Comparison of ENCODE assay signal across 19 cellular contexts in the genomic region with DNA sequence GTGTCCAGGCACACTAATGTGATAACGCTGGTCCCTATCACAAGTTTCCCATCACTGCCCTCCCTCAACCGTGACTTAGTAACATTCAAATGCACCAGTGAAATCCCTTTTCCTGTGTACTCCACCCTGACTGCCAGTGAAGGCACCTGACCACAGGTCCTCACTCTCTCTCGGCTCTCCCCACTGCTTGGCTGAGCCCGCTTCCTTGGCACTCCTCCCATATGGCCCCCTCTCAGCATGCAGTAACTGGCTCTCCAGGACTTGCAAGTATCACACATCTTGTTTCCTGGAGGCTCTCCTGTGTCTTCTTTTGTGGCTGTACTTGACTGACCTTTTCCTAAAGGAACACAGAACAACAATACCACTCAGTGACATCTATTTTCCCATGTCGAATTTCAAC.
DNase-seq lines count a peak whose midpoint lies in the region; ATAC-seq and TF ChIP-seq lines count a peak whose summit lies in the region.
"Had no signal": no experiment of that assay in that cellular context is flagged by ENCODE, and none has a peak within 500 bp of the region (broad histone marks: within the 10 kb centered on the region; RNA-seq: fewer than 3 reads in every experiment).

No MANE protein-coding gene starts in this region.

- H3K4me3 ChIP-seq in DND-41 (ENCODE audit: low read depth in 1 of 2, low read length in 2 of 2) = no peak overlapping the region
- H3K4me3 ChIP-seq: K562 had no signal

- H3K4me1 Mint-ChIP-seq in naive B cell = peaks cover 26 to 40% (median 33%) of the 10 kb centered on the region in 3 donors
- H3K4me1 Mint-ChIP-seq: CD14-positive monocyte had no signal

- no peaks in the 10 kb centered on the region for H3K36me3 Mint-ChIP-seq in naive B cell
- H3K36me3 Mint-ChIP-seq: CD14-positive monocyte had no signal

- no peaks in the 10 kb centered on the region for H3K27me3 ChIP-seq in DND-41 (ENCODE audit: insufficient read depth, low read length, poor library complexity)

- H3K9me3 ChIP-seq in DND-41 (ENCODE audit: insufficient read depth, low read length, severe bottlenecking) = no peaks in the 10 kb centered on the region

- peak overlapping the region in 2 of 6 donors; percentile 35 to 49 for H3K27ac Mint-ChIP-seq in naive B cell
- H3K27ac Mint-ChIP-seq: CD14-positive monocyte had no signal

- peaks cover 0 to 6% (median 0%) of the 10 kb centered on the region in 7 donors for H3K9me3 Mint-ChIP-seq in naive B cell

- TF ChIP-seq CTCF in DND-41 (IDR thresholded peaks at IDR 0.05; ENCODE audit: borderline replicate concordance, extremely low read depth, low read length, poor library complexity, severe bottlenecking) = no peak

- H3K4me1 ChIP-seq in DND-41 (ENCODE audit: insufficient read depth, low read length) = peaks cover 26% of the 10 kb centered on the region

- no peak overlapping the region; the same call in 1 of the 2 replicates for H2AFZ ChIP-seq in DND-41 (ENCODE audit: low read depth, low read length)

- H3K27me3 Mint-ChIP-seq in naive B cell = peaks cover 0 to 9% (median 0%) of the 10 kb centered on the region in 3 donors

- no peaks in the 10 kb centered on the region for H3K79me2 ChIP-seq in DND-41 (ENCODE audit: insufficient read depth, low read length)

- no peak for TF ChIP-seq RAD21 in Ishikawa (IDR thresholded peaks at IDR 0.05; ENCODE audit: low read depth)

- no peak for DNase-seq in DND-41
- peak; percentile 51 for DNase-seq in cerebellar cortex (ENCODE audit: low spot score)
- DNase-seq in naive B cell = no peak
- DNase-seq in amniotic stem cell (lab: John Stamatoyannopoulos, UW) = no peak
- no peak for DNase-seq in SIG-M5 (lab: John Stamatoyannopoulos, UW)
- DNase-seq in Ammon's horn (ENCODE audit: low spot score) = no peak
- DNase-seq: DMS153, MV-4-11, NCI-H1436, NCI-H2081, NCI-H2227 treated with DMSO at 0.1 percent for 48 hours, NCI-H524, SHP77 had no signal

- H3K9ac ChIP-seq in DND-41 (ENCODE audit: low read depth, low read length) = no peak overlapping the region

- no peaks in the 10 kb centered on the region for H4K20me1 ChIP-seq in DND-41 (ENCODE audit: insufficient read depth, low read length)

- H3K4me3 Mint-ChIP-seq in naive B cell = peak overlapping the region in 5 of 8 donors; percentile 19 to 83 (median 50)
- H3K4me3 Mint-ChIP-seq: CD14-positive monocyte had no signal

- ATAC-seq in DND-41 (ENCODE audit: insufficient read depth, low read depth) = no peak
- peak; percentile 26 to 34 for ATAC-seq in naive B cell (ENCODE audit: low read depth in 2 of 2)
- ATAC-seq in GM21423 (IDR thresholded peaks at IDR 0.05; ENCODE audit: unreplicated experiment) = no peak
- ATAC-seq: HCT116, K562, SK-N-SH treated with all-trans-retinoic acid at 6 μM for 48 hours had no signal

- H3K4me2 ChIP-seq in DND-41 (ENCODE audit: insufficient read depth, low read length) = no peak overlapping the region

- peak; percentile 42; the same call in 1 of the 2 replicates for TF ChIP-seq EP300 in Ishikawa (IDR thresholded peaks at IDR 0.05; ENCODE audit: borderline replicate concordance)

- H3K36me3 ChIP-seq in DND-41 (ENCODE audit: insufficient read depth, low read length) = no peaks in the 10 kb centered on the region

- H3K27ac ChIP-seq in DND-41 (ENCODE audit: low read length) = 0 out of 2 replicates have a peak overlapping the region, but pooled peaks have one; percentile 2

TF ChIP-seq in Ishikawa, 13 proteins besides CTCF, POLR2A, EP300 and RAD21:
- TF ChIP-seq NFIC (IDR thresholded peaks at IDR 0.05) (peak; percentile 63), CEBPB (IDR thresholded peaks at IDR 0.05) (no peak), EGR1 (IDR thresholded peaks at IDR 0.05) (no peak), CREB1 (IDR thresholded peaks at IDR 0.05; ENCODE audit: low read depth) (no peak), TAF1 (IDR thresholded peaks at IDR 0.05; ENCODE audit: low read depth) (no peak), ZBTB7A (IDR thresholded peaks at IDR 0.05; ENCODE audit: low read depth) (no peak), FOXM1 (IDR thresholded peaks at IDR 0.05; ENCODE audit: borderline replicate concordance, low read depth) (no peak), YY1 (IDR thresholded peaks at IDR 0.05; ENCODE audit: low read depth) (no peak), TCF12 (IDR thresholded peaks at IDR 0.05; ENCODE audit: low read depth) (no peak), TEAD4 (IDR thresholded peaks at IDR 0.05) (0 out of 2 replicates have a peak, but pooled peaks have one; percentile 10)
- TF ChIP-seq, protein P1, sequence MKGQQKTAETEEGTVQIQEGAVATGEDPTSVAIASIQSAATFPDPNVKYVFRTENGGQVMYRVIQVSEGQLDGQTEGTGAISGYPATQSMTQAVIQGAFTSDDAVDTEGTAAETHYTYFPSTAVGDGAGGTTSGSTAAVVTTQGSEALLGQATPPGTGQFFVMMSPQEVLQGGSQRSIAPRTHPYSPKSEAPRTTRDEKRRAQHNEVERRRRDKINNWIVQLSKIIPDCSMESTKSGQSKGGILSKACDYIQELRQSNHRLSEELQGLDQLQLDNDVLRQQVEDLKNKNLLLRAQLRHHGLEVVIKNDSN (IDR thresholded peaks at IDR 0.05) = no peak
- TF ChIP-seq, protein P2, sequence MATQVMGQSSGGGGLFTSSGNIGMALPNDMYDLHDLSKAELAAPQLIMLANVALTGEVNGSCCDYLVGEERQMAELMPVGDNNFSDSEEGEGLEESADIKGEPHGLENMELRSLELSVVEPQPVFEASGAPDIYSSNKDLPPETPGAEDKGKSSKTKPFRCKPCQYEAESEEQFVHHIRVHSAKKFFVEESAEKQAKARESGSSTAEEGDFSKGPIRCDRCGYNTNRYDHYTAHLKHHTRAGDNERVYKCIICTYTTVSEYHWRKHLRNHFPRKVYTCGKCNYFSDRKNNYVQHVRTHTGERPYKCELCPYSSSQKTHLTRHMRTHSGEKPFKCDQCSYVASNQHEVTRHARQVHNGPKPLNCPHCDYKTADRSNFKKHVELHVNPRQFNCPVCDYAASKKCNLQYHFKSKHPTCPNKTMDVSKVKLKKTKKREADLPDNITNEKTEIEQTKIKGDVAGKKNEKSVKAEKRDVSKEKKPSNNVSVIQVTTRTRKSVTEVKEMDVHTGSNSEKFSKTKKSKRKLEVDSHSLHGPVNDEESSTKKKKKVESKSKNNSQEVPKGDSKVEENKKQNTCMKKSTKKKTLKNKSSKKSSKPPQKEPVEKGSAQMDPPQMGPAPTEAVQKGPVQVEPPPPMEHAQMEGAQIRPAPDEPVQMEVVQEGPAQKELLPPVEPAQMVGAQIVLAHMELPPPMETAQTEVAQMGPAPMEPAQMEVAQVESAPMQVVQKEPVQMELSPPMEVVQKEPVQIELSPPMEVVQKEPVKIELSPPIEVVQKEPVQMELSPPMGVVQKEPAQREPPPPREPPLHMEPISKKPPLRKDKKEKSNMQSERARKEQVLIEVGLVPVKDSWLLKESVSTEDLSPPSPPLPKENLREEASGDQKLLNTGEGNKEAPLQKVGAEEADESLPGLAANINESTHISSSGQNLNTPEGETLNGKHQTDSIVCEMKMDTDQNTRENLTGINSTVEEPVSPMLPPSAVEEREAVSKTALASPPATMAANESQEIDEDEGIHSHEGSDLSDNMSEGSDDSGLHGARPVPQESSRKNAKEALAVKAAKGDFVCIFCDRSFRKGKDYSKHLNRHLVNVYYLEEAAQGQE (IDR thresholded peaks at IDR 0.05; ENCODE audit: low read depth) = no peak
- TF ChIP-seq, protein P3, sequence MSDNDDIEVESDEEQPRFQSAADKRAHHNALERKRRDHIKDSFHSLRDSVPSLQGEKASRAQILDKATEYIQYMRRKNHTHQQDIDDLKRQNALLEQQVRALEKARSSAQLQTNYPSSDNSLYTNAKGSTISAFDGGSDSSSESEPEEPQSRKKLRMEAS (IDR thresholded peaks at IDR 0.05) = no peak

Comparison
In these comparisons a context has a peak if more than half of its experiments do, and no peak if none do; other contexts are left out.
1. ATAC-seq: peak in naive B cell (2 of 2); none in DND-41 (single experiment) and GM21423 (single experiment).